Comparison of ENCODE assay signal across 1 cellular context in genomic region chr22:37400719-37401118, GRCh38.
TF ChIP-seq lines count a peak whose summit lies in the region.

No MANE protein-coding gene starts in this region.

TF ChIP-seq in SK-N-SH treated with all-trans-retinoic acid at 6 μM for 48 hours, 23 proteins besides CTCF, POLR2A, EP300 and RAD21 (continued from another document):
- TF ChIP-seq RARB (CRISPR knock-in tag; IDR thresholded peaks at IDR 0.05) (no peak), ARNTL (CRISPR knock-in tag; IDR thresholded peaks at IDR 0.05; ENCODE audit: borderline replicate concordance, low read depth) (no peak)
